ENCODE assay signal across 32 cellular contexts in genomic region chr11:978073-978720, GRCh38. TPM values are rescaled to one million over a fixed set of nuclear protein-coding genes. Genes with fewer than 3 reads are reported as not detected.
DNase-seq lines count a peak whose midpoint lies in the region; ATAC-seq, FAIRE-seq and TF ChIP-seq lines count a peak whose summit lies in the region.
"Had no signal": no experiment of that assay in that cellular context is flagged by ENCODE, and none has a peak within 500 bp of the region (broad histone marks: within the 10 kb centered on the region; RNA-seq: fewer than 3 reads in every experiment).

No MANE protein-coding gene starts in this region.

- H3K23me2 ChIP-seq in H1 (ENCODE audit: low read depth, low read length), result no peaks in the 10 kb centered on the region

- no peak for TF ChIP-seq CTCF in H1 (IDR thresholded peaks at IDR 0.05; ENCODE audit: control extremely low read depth in 1 of 3, insufficient read depth in 1 of 3, low read depth in 1 of 3, low read length in 3 of 3)
- no peak for TF ChIP-seq CTCF in psoas muscle (IDR thresholded peaks at IDR 0.05)
- no peak for TF ChIP-seq CTCF in colonic mucosa (IDR thresholded peaks at IDR 0.05)
- no peak for TF ChIP-seq CTCF in osteocyte (IDR thresholded peaks at IDR 0.05)

- H3K4me1 Mint-ChIP-seq in osteocyte (ENCODE audit: unreplicated experiment), result peaks cover 21% of the 10 kb centered on the region

- no peak overlapping the region for H4K91ac ChIP-seq in H1 (replicated peaks; ENCODE audit: insufficient read length, low read length)

- no peak for TF ChIP-seq POLR2A in H1 (IDR thresholded peaks at IDR 0.05; ENCODE audit: control extremely low read depth in 1 of 2, low read depth in 2 of 2, low read length in 2 of 2)

- no peak overlapping the region for H3K56ac ChIP-seq in H1 (replicated peaks; ENCODE audit: insufficient read length, low read depth, low read length)

- FAIRE-seq in H1 (lab: Jason Lieb, UNC), result no peak
- FAIRE-seq: G401.6, RCC 7860 had no signal

- peaks cover 5% of the 10 kb centered on the region for H3K79me1 ChIP-seq in H1 (ENCODE audit: low read depth, low read length)

- peak overlapping the region in 4 of 11 experiments; percentile 52 to 66 (median 54); a peak in 7 of 22 replicates for H3K27ac ChIP-seq in BLaER1 treated with 17β-estradiol and CSF1 and Interleukin-3, amounts not matched to agents 10 nM and 100 nM
- H3K27ac ChIP-seq in HUES6 (ENCODE audit: low read depth, low read length) (0 out of 2 replicates have a peak overlapping the region, but pooled peaks have one; percentile 26), H1 (ENCODE audit: low read depth, low read length) (no peak overlapping the region), psoas muscle (peak overlapping the region; percentile 85), colonic mucosa (no peak overlapping the region)
- H3K27ac ChIP-seq: adrenal gland, body of pancreas, esophagus muscularis mucosa, heart left ventricle, parathyroid adenoma, SJCRH30, transverse colon had no signal

- H3K9ac ChIP-seq in BLaER1 treated with 17β-estradiol and CSF1 and Interleukin-3, amounts not matched to agents 10 nM and 100 nM, result peak overlapping the region in 5 of 11 experiments; percentile 23 to 68 (median 53); a peak in 9 of 22 replicates
- H3K9ac ChIP-seq in HUES6 (ENCODE audit: low read length) (no peak overlapping the region), H1 (replicated peaks in 1 of 4; ENCODE audit: extremely low read depth in 1 of 4, low read depth in 3 of 4, low read length in 3 of 4) (no peak overlapping the region), colonic mucosa (ENCODE audit: low read depth in 2 of 2, low read length in 2 of 2) (no peak overlapping the region)
- H3K9ac ChIP-seq: parathyroid adenoma had no signal

- no peak overlapping the region; the same call in 1 of the 2 replicates for H4K8ac ChIP-seq in H1 (ENCODE audit: extremely low read depth, insufficient read depth, low read length)

- H2BK20ac ChIP-seq in H1 (ENCODE audit: low read length), result no peak overlapping the region

- H2AK5ac ChIP-seq in H1 (ENCODE audit: low read depth, low read length), result no peak overlapping the region

- H3K27ac Mint-ChIP-seq in osteocyte (ENCODE audit: unreplicated experiment), result no peak overlapping the region
- H3K27ac Mint-ChIP-seq: activated CD4-positive, alpha-beta T cell treated with anti-CD3 and anti-CD28 coated beads, Interleukin-2, amount 10 ng/mL, durations not matched to agents 24 days and 14 days; CD4-positive, CD25-positive, alpha-beta regulatory T cell had no signal

- no peak overlapping the region for H3K14ac ChIP-seq in H1 (ENCODE audit: insufficient read length)

- ATAC-seq in psoas muscle, result peak in 2 of 4 donors; percentile 22 to 30
- ATAC-seq: body of pancreas, mucosa of descending colon, natural killer cell had no signal

- no peak for TF ChIP-seq EP300 in H1 (IDR thresholded peaks at IDR 0.05; ENCODE audit: borderline replicate concordance in 1 of 2, low read depth in 2 of 2, low read length in 2 of 2)

- peak overlapping the region; percentile 44 to 84 (median 71) for H3K4me2 ChIP-seq in BLaER1 treated with 17β-estradiol and CSF1 and Interleukin-3, amounts not matched to agents 10 nM and 100 nM
- no peak overlapping the region for H3K4me2 ChIP-seq in H1 (ENCODE audit: insufficient read depth in 1 of 2, low read depth in 2 of 2, low read length in 2 of 2)

- H3K4me3 ChIP-seq in BLaER1 treated with 17β-estradiol and CSF1 and Interleukin-3, amounts not matched to agents 10 nM and 100 nM, result no peak overlapping the region; a peak in 1 of 20 replicates
- H3K4me3 ChIP-seq in HUES6 (ENCODE audit: low read depth, low read length), result no peak overlapping the region
- H3K4me3 ChIP-seq in H1 (ENCODE audit: extremely low read depth in 1 of 4, insufficient read depth in 2 of 4, low read depth in 3 of 4, low read length in 4 of 4), result no peak overlapping the region
- H3K4me3 ChIP-seq in psoas muscle, result no peak overlapping the region
- no peak overlapping the region for H3K4me3 ChIP-seq in colonic mucosa
- H3K4me3 ChIP-seq: adrenal gland, body of pancreas, esophagus muscularis mucosa, heart left ventricle, mucosa of descending colon, SJCRH30, transverse colon had no signal

- peaks cover 0 to 3% of the 10 kb centered on the region in 2 experiments; a peak in 1 of 4 replicates for H3K79me2 ChIP-seq in H1 (ENCODE audit: control insufficient read depth in 1 of 2, insufficient read depth in 2 of 2, low read length in 2 of 2)

- no peak overlapping the region for H2BK120ac ChIP-seq in H1 (replicated peaks; ENCODE audit: low read depth, low read length)

- no peak for TF ChIP-seq RAD21 in H1 (IDR thresholded peaks at IDR 0.05 in 1 of 2, conservative IDR thresholded peaks at IDR 0.05 in 1 of 2; ENCODE audit: low read depth in 2 of 2, low read length in 2 of 2)

- CTCF ChIA-PET in H1 (lab: Charles Lee; ENCODE audit: partially characterized antibody), result interaction anchor here (0.9 to 2.1 kb wide), 8 partner anchors 9 to 100 kb away, joined by 3 to 9 read pairs (median 4); no protein-coding TSS in a partner anchor

- peaks cover 39 to 97% (median 76%) of the 10 kb centered on the region in 11 experiments for H4K20me1 ChIP-seq in BLaER1 treated with 17β-estradiol and CSF1 and Interleukin-3, amounts not matched to agents 10 nM and 100 nM
- peaks cover 0 to 12% of the 10 kb centered on the region in 2 experiments for H4K20me1 ChIP-seq in H1 (replicated peaks in 1 of 2; ENCODE audit: control insufficient read depth in 1 of 2, insufficient read depth in 2 of 2, low read length in 2 of 2)

- H3K4ac ChIP-seq in H1 (replicated peaks; ENCODE audit: insufficient read length, low read depth, low read length), result no peak overlapping the region

- POLR2A ChIA-PET in H1 (lab: Charles Lee; ENCODE audit: partially characterized antibody), result interaction anchor here (0.9 to 1.2 kb wide), 2 partner anchors 34 to 43 kb away, joined by 4 read pairs; no protein-coding TSS in a partner anchor

- no peaks in the 10 kb centered on the region for H3K9me3 ChIP-seq in BLaER1 treated with 17β-estradiol and CSF1 and Interleukin-3, amounts not matched to agents 10 nM and 100 nM (replicated peaks in 1 of 11)
- H3K9me3 ChIP-seq in HUES6 (ENCODE audit: control insufficient read depth, insufficient read depth, low read depth, low read length) (no peaks in the 10 kb centered on the region), H1 (ENCODE audit: insufficient read depth in 2 of 2, low read depth in 1 of 2, low read length in 1 of 2) (no peaks in the 10 kb centered on the region), psoas muscle (no peaks in the 10 kb centered on the region), colonic mucosa (no peaks in the 10 kb centered on the region)
- H3K9me3 ChIP-seq: adrenal gland, body of pancreas, esophagus muscularis mucosa, heart left ventricle, mucosa of descending colon, SJCRH30, transverse colon had no signal

- DNase-seq in H1 (ENCODE audit: low read depth in 1 of 2, low spot score in 2 of 2) (no peak), psoas muscle (no peak), Kasumi-1 (lab: John Stamatoyannopoulos, UW) (no peak), colonic mucosa (no peak), osteocyte (ENCODE audit: extremely low spot score, unreplicated experiment) (no peak)
- DNase-seq: activated CD4-positive, alpha-beta T cell treated with anti-CD3 and anti-CD28 coated beads, Interleukin-2, amount 10 ng/mL, durations not matched to agents 24 days and 14 days; activated gamma-delta T cell treated with Interleukin-2 at 50 U/mL for 16 hours; activated T-cell treated with anti-CD3 and anti-CD28 coated beads, Interleukin-2, amount 50 U/mL, for 1 hour; body of pancreas; Calu3; CD4-positive, CD25-positive, alpha-beta regulatory T cell; dermis blood vessel endothelial cell; DMS79; foreskin fibroblast; heart left ventricle; kidney glomerular epithelial cell; mucosa of descending colon; natural killer cell; NCI-H1048; NCI-H446 treated with DMSO at 0.1 percent for 48 hours; NCI-H774; SJCRH30; stimulated activated CD4-positive, alpha-beta T cell treated with anti-CD3 and anti-CD28 coated beads, Interleukin-2, amount 100 ng/mL, for 48 hours; transverse colon had no signal

- H3K36me3 Mint-ChIP-seq in osteocyte (ENCODE audit: unreplicated experiment), result peaks cover 28% of the 10 kb centered on the region
- H3K36me3 Mint-ChIP-seq: natural killer cell had no signal

- no peak overlapping the region for H3K18ac ChIP-seq in H1 (ENCODE audit: extremely low read depth, low read length)

- whole genome bisulfite sequencing in H1 (ENCODE audit: extremely low coverage in 1 of 2, insufficient coverage in 1 of 2, insufficient read length in 1 of 2, insufficient replicate concordance in 2 of 2, low coverage in 1 of 2, low lambda C conversion rate in 2 of 2, missing lambda C conversion rate in 1 of 2), 2 experiments, result 85% methylated on average over 15 of the region's 15 CpGs; no CpG with 5 or more reads in 1 of the 2 experiments
- WGBS in psoas muscle, 3 donors, result 70 to 88% (median 83%) methylated on average over 15 of the region's 15 CpGs

- no peak overlapping the region for H3K4me3 Mint-ChIP-seq in osteocyte (ENCODE audit: unreplicated experiment)
- H3K4me3 Mint-ChIP-seq: activated CD4-positive, alpha-beta T cell treated with anti-CD3 and anti-CD28 coated beads, Interleukin-2, amount 10 ng/mL, durations not matched to agents 24 days and 14 days; CD4-positive, CD25-positive, alpha-beta regulatory T cell; natural killer cell had no signal

- no peak overlapping the region for H3K23ac ChIP-seq in H1 (ENCODE audit: insufficient read length)

- H3K36me3 ChIP-seq in BLaER1 treated with 17β-estradiol and CSF1 and Interleukin-3, amounts not matched to agents 10 nM and 100 nM, result peaks cover 47 to 95% (median 73%) of the 10 kb centered on the region in 11 experiments
- H3K36me3 ChIP-seq in HUES6 (ENCODE audit: control insufficient read depth, insufficient read depth, low read length) (peaks cover 69% of the 10 kb centered on the region), H1 (ENCODE audit: control insufficient read depth in 2 of 4, insufficient read depth in 4 of 4, low read length in 3 of 4) (peaks cover 8 to 19% (median 15%) of the 10 kb centered on the region in 4 experiments; a peak in 6 of 8 replicates), psoas muscle (ENCODE audit: insufficient read depth in 1 of 2, low read depth in 1 of 2) (peaks cover 0 to 46% of the 10 kb centered on the region in 2 donors), colonic mucosa (no peaks in the 10 kb centered on the region)

- intact Hi-C loops in psoas muscle (cut with DNase I) (loop anchor here (5.0 kb wide), 3 partner anchors 51 to 74 kb away; partner anchors contain the start of genes AP2A2 (in 2 of the 2) and CHID1 (in 1 of the 2)), colonic mucosa (cut with DNase I) (no loop called here)

- H2BK12ac ChIP-seq in H1 (ENCODE audit: low read depth, low read length), result no peak overlapping the region

- H3K27me3 ChIP-seq in BLaER1 treated with 17β-estradiol and CSF1 and Interleukin-3, amounts not matched to agents 10 nM and 100 nM, result no peaks in the 10 kb centered on the region
- H3K27me3 ChIP-seq in HUES6 (ENCODE audit: control insufficient read depth, insufficient read depth, low read length) (no peaks in the 10 kb centered on the region), H1 (replicated peaks in 1 of 4; ENCODE audit: control insufficient read depth in 3 of 4, extremely low read depth in 1 of 4, insufficient read depth in 3 of 4, low read length in 3 of 4) (no peaks in the 10 kb centered on the region), psoas muscle (ENCODE audit: insufficient read depth in 3 of 3, low read length in 2 of 3) (no peaks in the 10 kb centered on the region), colonic mucosa (no peaks in the 10 kb centered on the region)
- H3K27me3 ChIP-seq: adrenal gland, body of pancreas, esophagus muscularis mucosa, heart left ventricle, SJCRH30, transverse colon had no signal

- peaks cover 35 to 76% (median 61%) of the 10 kb centered on the region in 10 experiments for H3K4me1 ChIP-seq in BLaER1 treated with 17β-estradiol and CSF1 and Interleukin-3, amounts not matched to agents 10 nM and 100 nM
- H3K4me1 ChIP-seq in HUES6 (ENCODE audit: control insufficient read depth, insufficient read depth, low read length) (no peaks in the 10 kb centered on the region), H1 (replicated peaks in 1 of 4; ENCODE audit: control insufficient read depth in 3 of 4, insufficient read depth in 4 of 4, low read length in 3 of 4) (peaks cover 0 to 6% (median 0%) of the 10 kb centered on the region in 4 experiments; a peak in 2 of 7 replicates), psoas muscle (peaks cover 45% of the 10 kb centered on the region), colonic mucosa (no peaks in the 10 kb centered on the region)
- H3K4me1 ChIP-seq: parathyroid adenoma, SJCRH30, transverse colon had no signal

- no peak overlapping the region for H4K5ac ChIP-seq in H1 (ENCODE audit: insufficient read length, low read depth, low read length)

- peak overlapping the region; percentile 35; the same call in 1 of the 2 replicates for H2BK5ac ChIP-seq in H1 (ENCODE audit: low read depth, low read length)

- no peak overlapping the region for H2AFZ ChIP-seq in H1 (ENCODE audit: low read length)
- H2AFZ ChIP-seq: parathyroid adenoma had no signal

- no peak overlapping the region for H2BK15ac ChIP-seq in H1 (ENCODE audit: low read length)

- H3K27me3 Mint-ChIP-seq in osteocyte (ENCODE audit: unreplicated experiment), result no peaks in the 10 kb centered on the region
- H3K27me3 Mint-ChIP-seq: activated CD4-positive, alpha-beta T cell treated with anti-CD3 and anti-CD28 coated beads, Interleukin-2, amount 10 ng/mL, durations not matched to agents 24 days and 14 days; CD4-positive, CD25-positive, alpha-beta regulatory T cell had no signal

- no peaks in the 10 kb centered on the region for H3K9me3 Mint-ChIP-seq in osteocyte (ENCODE audit: unreplicated experiment)
- H3K9me3 Mint-ChIP-seq: activated CD4-positive, alpha-beta T cell treated with anti-CD3 and anti-CD28 coated beads, Interleukin-2, amount 10 ng/mL, durations not matched to agents 24 days and 14 days; natural killer cell had no signal

RNA-seq across cellular contexts. Expression of gene AP2A2, which starts 52.5 kb away (rescaled TPM):
- total RNA-seq in H1 (2021; fragmentation: NEBNext Ultra II Directional; extraction: Animal tissue kit (Norgen Biotek cat#: 25700)), result 50.0 and 56.3 TPM in 2 replicates
- polyA plus RNA-seq in H1 (2011; rRNA removed) (65.0 and 70.0 TPM in 2 replicates), psoas muscle (10 to 100 TPM; 15.9 to 21.7 (median 19.8) TPM)
- polyA plus RNA-seq in H1 (2011; cell fraction: cytosol; rRNA removed), result 44.9 TPM
- 169 TPM for polyA plus RNA-seq in H1 (2011; cell fraction: nucleus; rRNA removed)
- polyA plus RNA-seq in H1 (2012, experiment 1 of 2), result 40.2 to 49.3 TPM (median 44.1 TPM) in 4 replicates
- 31.3 TPM for polyA plus RNA-seq in H1 (2012, experiment 2 of 2)
- polyA plus RNA-seq in H1 (2013, experiment 1 of 2), result 44.2 TPM
- polyA plus RNA-seq in H1 (2013, experiment 2 of 2), result 40.7 TPM
- polyA minus RNA-seq in H1 (2011; rRNA and poly(A)+ RNA removed), result 55.2 and 63.7 TPM in 2 replicates
- polyA minus RNA-seq in H1 (2011; cell fraction: cytosol; rRNA and poly(A)+ RNA removed), result 75.7 TPM
- polyA minus RNA-seq in H1 (2011; cell fraction: nucleus; rRNA and poly(A)+ RNA removed), result 71.4 TPM
- total RNA-seq in psoas muscle (10 to 100 TPM; 26.5 to 31.4 (median 27.7) TPM), colonic mucosa (10 to 100 TPM; 69.4 to 72.5 TPM), osteocyte (96.7 and 102 TPM in 2 replicates)

RNA-seq across cellular contexts. Expression of gene MUC6, which starts 58.3 kb away (rescaled TPM):
- not detected in 2 replicates for total RNA-seq in H1 (2021; fragmentation: NEBNext Ultra II Directional; extraction: Animal tissue kit (Norgen Biotek cat#: 25700))
- 0.09 TPM in 1 of 2 replicates, not detected in the other for polyA plus RNA-seq in H1 (2011; rRNA removed)
- not detected for polyA plus RNA-seq in H1 (2011; cell fraction: cytosol; rRNA removed)
- polyA plus RNA-seq in H1 (2011; cell fraction: nucleus; rRNA removed), result not detected
- 0.24 to 1.1 TPM (median 0.29 TPM) in 4 replicates for polyA plus RNA-seq in H1 (2012, experiment 1 of 2)
- polyA plus RNA-seq in H1 (2012, experiment 2 of 2), result 0.03 TPM
- polyA plus RNA-seq in H1 (2013, experiment 1 of 2), result under 0.01 TPM
- polyA plus RNA-seq in H1 (2013, experiment 2 of 2), result not detected
- polyA minus RNA-seq in H1 (2011; rRNA and poly(A)+ RNA removed), result not detected in 2 replicates
- not detected for polyA minus RNA-seq in H1 (2011; cell fraction: cytosol; rRNA and poly(A)+ RNA removed)
- not detected for polyA minus RNA-seq in H1 (2011; cell fraction: nucleus; rRNA and poly(A)+ RNA removed)
- not detected for total RNA-seq in psoas muscle
- polyA plus RNA-seq in psoas muscle, result under 1 TPM; under 0.01 to 0.04 (median 0.01) TPM
- under 1 TPM in 1 of 2 donors, not detected in 1; 0.10 TPM for total RNA-seq in colonic mucosa
- total RNA-seq in osteocyte, result not detected in 2 replicates
- total RNA-seq: activated CD4-positive, alpha-beta T cell treated with anti-CD3 and anti-CD28 coated beads, Interleukin-2, amount 10 ng/mL, durations not matched to agents 24 days and 14 days; CD4-positive, CD25-positive, alpha-beta regulatory T cell; dermis blood vessel endothelial cell; esophagus muscularis mucosa; heart left ventricle; lung microvascular endothelial cell; mucosa of descending colon; natural killer cell; SJCRH30; transverse colon had no signal

Comparison
In these comparisons a context has a peak if more than half of its experiments do, and no peak if none do; other contexts are left out.
1. H3K27ac ChIP-seq: peak in HUES6 (single experiment) and psoas muscle (single experiment); none in H1 (single experiment) and colonic mucosa (single experiment).
2. H3K4me2 ChIP-seq: peak in BLaER1 treated with 17β-estradiol and CSF1 and Interleukin-3, amounts not matched to agents 10 nM and 100 nM (11 of 11); none in H1 (0 of 2).